ENCODE assay signal across 12 cellular contexts in the genomic region with DNA sequence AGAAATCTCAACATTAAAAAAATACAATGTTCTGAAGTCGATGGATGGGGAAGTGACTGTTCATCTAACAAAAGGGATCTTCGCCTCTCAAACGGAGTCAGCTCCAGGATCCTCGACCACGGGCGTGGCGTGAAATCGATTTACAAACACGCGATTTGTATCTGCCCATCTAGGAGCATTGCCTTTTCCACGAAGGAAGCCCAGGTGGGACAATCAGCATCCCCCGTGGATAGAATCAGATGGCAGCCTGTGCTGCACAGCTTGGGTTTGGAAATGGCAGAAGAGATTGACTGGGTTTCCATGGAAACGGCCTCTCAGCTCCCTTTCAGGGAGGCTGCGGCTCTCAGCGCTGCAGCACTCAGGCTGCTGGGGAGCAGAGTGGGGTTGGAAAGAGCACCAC.
DNase-seq lines count a peak whose midpoint lies in the region; ATAC-seq and TF ChIP-seq lines count a peak whose summit lies in the region.
"Had no signal": no experiment of that assay in that cellular context is flagged by ENCODE, and none has a peak within 500 bp of the region (broad histone marks: within the 10 kb centered on the region; RNA-seq: fewer than 3 reads in every experiment).

No MANE protein-coding gene starts in this region.

- TF ChIP-seq CTCF in BE2C (IDR thresholded peaks at IDR 0.05; ENCODE audit: low read depth, low read length) (no peak), vagina (IDR thresholded peaks at IDR 0.05) (no peak), PC-3 (conservative IDR thresholded peaks at IDR 0.05; ENCODE audit: low read depth, low read length) (no peak)

- TF ChIP-seq POLR2A in vagina (IDR thresholded peaks at IDR 0.05) = no peak

- H3K27ac ChIP-seq in mesodermal cell (ENCODE audit: low read depth, low read length, severe bottlenecking) (no peak overlapping the region), vagina (no peak overlapping the region), PC-3 (ENCODE audit: low read length) (no peak overlapping the region)
- H3K27ac ChIP-seq: colonic mucosa had no signal

- H3K9me3 ChIP-seq in BE2C = no peaks in the 10 kb centered on the region
- H3K9me3 ChIP-seq in mesodermal cell (ENCODE audit: control insufficient read depth, low read length) = no peaks in the 10 kb centered on the region
- no peaks in the 10 kb centered on the region for H3K9me3 ChIP-seq in vagina
- H3K9me3 ChIP-seq in PC-3 (ENCODE audit: low read length) = no peaks in the 10 kb centered on the region
- H3K9me3 ChIP-seq: colonic mucosa had no signal

- H3K4me1 Mint-ChIP-seq in activated T-cell treated with anti-CD3 and anti-CD28 coated beads, Interleukin-2, amount 50 U/mL, for 72 hours (ENCODE audit: low read depth) = peaks cover 5% of the 10 kb centered on the region

- H4K20me1 ChIP-seq in PC-3 (ENCODE audit: low read length) = no peaks in the 10 kb centered on the region

- 11 to 18% methylated on average over 13 of the region's 15 CpGs for WGBS in mesodermal cell (ENCODE audit: insufficient coverage in 2 of 2), 2 experiments

- CTCF ChIA-PET in PC-3 (lab: Charles Lee) = no interaction called here

- H3K4me1 ChIP-seq in BE2C = no peaks in the 10 kb centered on the region
- no peaks in the 10 kb centered on the region for H3K4me1 ChIP-seq in mesodermal cell (ENCODE audit: control insufficient read depth, insufficient read depth, low read length, poor library complexity, severe bottlenecking)
- H3K4me1 ChIP-seq in vagina = no peaks in the 10 kb centered on the region
- H3K4me1 ChIP-seq in PC-3 (ENCODE audit: insufficient read depth, low read length) = no peaks in the 10 kb centered on the region
- H3K4me1 ChIP-seq: colonic mucosa had no signal

- no peaks in the 10 kb centered on the region for H3K36me3 Mint-ChIP-seq in activated T-cell treated with anti-CD3 and anti-CD28 coated beads, Interleukin-2, amount 50 U/mL, for 72 hours (ENCODE audit: insufficient read depth in 2 of 2)
- H3K36me3 Mint-ChIP-seq: immature natural killer cell had no signal

- no peaks in the 10 kb centered on the region for H3K79me2 ChIP-seq in PC-3 (ENCODE audit: low read length)

- peak; percentile 29 for DNase-seq in BE2C
- peak; percentile 93 for DNase-seq in NCI-H1694 (lab: John Stamatoyannopoulos, UW)
- DNase-seq in astrocyte of the hippocampus (ENCODE audit: low read depth, low spot score) = peak; percentile 71
- DNase-seq in activated T-cell treated with anti-CD3 and anti-CD28 coated beads, Interleukin-2, amount 50 U/mL, for 72 hours = no peak
- no peak for DNase-seq in vagina (ENCODE audit: extremely low spot score in 2 of 2)
- DNase-seq in PC-3 = no peak
- DNase-seq: activated CD8-positive, alpha-beta memory T cell treated with anti-CD3 and anti-CD28 coated beads for 24 hours; colonic mucosa; HFFc6 had no signal

- no TSS peak for BruUV-seq in PC-3 (replicated peaks; lab: Mats Ljungman, UMichigan)

- POLR2A ChIA-PET in PC-3 (lab: Charles Lee; ENCODE audit: unreplicated experiment) = no interaction called here

- ATAC-seq in GM21529 (IDR thresholded peaks at IDR 0.05; ENCODE audit: unreplicated experiment) (no peak), PC-3 (no peak)
- ATAC-seq in activated T-cell treated with anti-CD3 and anti-CD28 coated beads, Interleukin-2, amount 50 U/mL, for 72 hours (replicated peaks in 1 of 2) = no peak

- H3K4me3 ChIP-seq in BE2C (ENCODE audit: low read depth, low read length) = peak overlapping the region; percentile 30
- H3K4me3 ChIP-seq in mesodermal cell (ENCODE audit: extremely low read depth, insufficient read depth, low read length, poor library complexity, severe bottlenecking) = peak overlapping the region; percentile 29
- no peak overlapping the region for H3K4me3 ChIP-seq in vagina
- H3K4me3 ChIP-seq in PC-3 (ENCODE audit: low read length) = no peak overlapping the region
- H3K4me3 ChIP-seq: colonic mucosa had no signal

- H3K27ac Mint-ChIP-seq in activated T-cell treated with anti-CD3 and anti-CD28 coated beads, Interleukin-2, amount 50 U/mL, for 72 hours = no peak overlapping the region
- H3K27ac Mint-ChIP-seq: HFFc6, immature natural killer cell had no signal

- H3F3A ChIP-seq in PC-3 (ENCODE audit: low read length, unreplicated experiment) = no peaks in the 10 kb centered on the region

- H3K27me3 ChIP-seq in BE2C (no peaks in the 10 kb centered on the region), vagina (no peaks in the 10 kb centered on the region), PC-3 (ENCODE audit: low read length) (peaks cover 88% of the 10 kb centered on the region)
- H3K27me3 ChIP-seq: colonic mucosa had no signal

- H3K4me3 Mint-ChIP-seq in activated T-cell treated with anti-CD3 and anti-CD28 coated beads, Interleukin-2, amount 50 U/mL, for 72 hours = no peak overlapping the region
- H3K4me3 Mint-ChIP-seq: HFFc6 had no signal

- H3K9me2 ChIP-seq in PC-3 (replicated peaks; ENCODE audit: low read length) = no peaks in the 10 kb centered on the region

- intact Hi-C loops in vagina (cut with DNase I) = no loop called here
- intact Hi-C loops in PC-3 (cut with micrococcal nuclease) = no loop called here

- H3K9ac ChIP-seq in PC-3 (ENCODE audit: low read length) = no peak overlapping the region

- H2AFZ ChIP-seq in PC-3 (ENCODE audit: low read length) = no peak overlapping the region

- peaks cover 38% of the 10 kb centered on the region for H3K27me3 Mint-ChIP-seq in activated T-cell treated with anti-CD3 and anti-CD28 coated beads, Interleukin-2, amount 50 U/mL, for 72 hours (ENCODE audit: low read depth)

- no peaks in the 10 kb centered on the region for H3K9me3 Mint-ChIP-seq in activated T-cell treated with anti-CD3 and anti-CD28 coated beads, Interleukin-2, amount 50 U/mL, for 72 hours
- H3K9me3 Mint-ChIP-seq: HFFc6, immature natural killer cell had no signal

- H3K36me3 ChIP-seq in BE2C (no peaks in the 10 kb centered on the region), mesodermal cell (ENCODE audit: control insufficient read depth, insufficient read depth, low read length) (no peaks in the 10 kb centered on the region), vagina (no peaks in the 10 kb centered on the region), PC-3 (ENCODE audit: low read depth, low read length) (no peaks in the 10 kb centered on the region)
- H3K36me3 ChIP-seq: colonic mucosa had no signal

- no peak overlapping the region for H3K4me2 ChIP-seq in PC-3 (ENCODE audit: low read length)

Comparison
In these comparisons a context has a peak if more than half of its experiments do, and no peak if none do; other contexts are left out.
1. DNase-seq: peak in BE2C (single experiment), NCI-H1694 (single experiment) and astrocyte of the hippocampus (single experiment); none in activated T-cell treated with anti-CD3 and anti-CD28 coated beads, Interleukin-2, amount 50 U/mL, for 72 hours (0 of 2), vagina (0 of 2) and PC-3 (single experiment).
2. H3K4me3 ChIP-seq: peak in BE2C (single experiment) and mesodermal cell (single experiment); none in vagina (0 of 2) and PC-3 (single experiment).